Comparison of ENCODE assay signal across 1 cellular context in the genomic region with DNA sequence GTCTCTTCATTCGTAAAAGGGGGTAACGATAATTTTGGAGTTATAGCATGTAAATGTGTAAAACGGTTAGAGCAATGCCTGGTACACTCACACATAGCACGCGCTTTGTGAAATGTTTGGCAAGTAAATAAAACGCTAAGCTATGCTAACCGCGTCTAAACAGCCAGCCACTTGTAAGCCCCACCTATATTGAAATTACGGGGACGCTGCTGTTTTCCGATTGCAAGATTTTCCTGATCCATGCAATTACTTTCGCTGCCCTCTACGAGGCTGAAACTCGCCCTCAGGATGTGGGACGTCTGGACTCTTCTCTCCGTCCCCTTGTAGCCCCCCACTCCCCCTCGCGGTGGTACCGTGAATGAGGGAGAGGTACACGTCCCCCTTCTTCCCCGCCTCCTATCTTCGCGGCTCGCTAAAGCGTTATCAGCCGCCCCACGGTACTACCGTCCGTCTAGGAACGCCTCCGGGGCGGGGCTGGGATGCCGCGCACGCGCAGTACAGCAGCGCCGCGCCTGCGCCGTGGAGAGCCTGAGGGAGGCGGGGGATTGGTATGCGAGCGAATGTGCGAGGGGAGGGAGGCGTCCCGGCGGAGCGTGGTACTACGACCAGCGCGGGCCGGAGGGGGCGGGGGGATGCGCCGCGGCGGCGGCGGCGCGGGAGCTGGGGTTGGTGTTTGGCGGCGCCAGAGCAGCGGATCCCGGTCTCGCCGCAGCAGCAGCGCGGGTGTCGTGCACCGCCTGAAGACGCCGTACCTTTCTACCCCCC.
TF ChIP-seq lines count a peak whose summit lies in the region.

Gene STIM2 (plus strand): TSS at position 685 of the 765 bp plus-strand sequence.

TF ChIP-seq in WTC11, 78 proteins besides CTCF, POLR2A, EP300 and RAD21 (continued from another document):
- TF ChIP-seq, protein P1, sequence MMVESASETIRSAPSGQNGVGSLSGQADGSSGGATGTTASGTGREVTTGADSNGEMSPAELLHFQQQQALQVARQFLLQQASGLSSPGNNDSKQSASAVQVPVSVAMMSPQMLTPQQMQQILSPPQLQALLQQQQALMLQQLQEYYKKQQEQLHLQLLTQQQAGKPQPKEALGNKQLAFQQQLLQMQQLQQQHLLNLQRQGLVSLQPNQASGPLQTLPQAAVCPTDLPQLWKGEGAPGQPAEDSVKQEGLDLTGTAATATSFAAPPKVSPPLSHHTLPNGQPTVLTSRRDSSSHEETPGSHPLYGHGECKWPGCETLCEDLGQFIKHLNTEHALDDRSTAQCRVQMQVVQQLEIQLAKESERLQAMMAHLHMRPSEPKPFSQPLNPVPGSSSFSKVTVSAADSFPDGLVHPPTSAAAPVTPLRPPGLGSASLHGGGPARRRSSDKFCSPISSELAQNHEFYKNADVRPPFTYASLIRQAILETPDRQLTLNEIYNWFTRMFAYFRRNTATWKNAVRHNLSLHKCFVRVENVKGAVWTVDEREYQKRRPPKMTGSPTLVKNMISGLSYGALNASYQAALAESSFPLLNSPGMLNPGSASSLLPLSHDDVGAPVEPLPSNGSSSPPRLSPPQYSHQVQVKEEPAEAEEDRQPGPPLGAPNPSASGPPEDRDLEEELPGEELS (CRISPR knock-in tag; IDR thresholded peaks at IDR 0.05), result peak; percentile 67
- no peak for TF ChIP-seq JAZF1 (CRISPR knock-in tag; IDR thresholded peaks at IDR 0.05)
- peak; percentile 51; the same call in 1 of the 2 replicates for TF ChIP-seq FOXP1 (CRISPR knock-in tag; IDR thresholded peaks at IDR 0.05; ENCODE audit: borderline replicate concordance)
- no peak for TF ChIP-seq NR3C1 (CRISPR knock-in tag; conservative IDR thresholded peaks at IDR 0.05; ENCODE audit: low read depth)
- TF ChIP-seq, protein P2, sequence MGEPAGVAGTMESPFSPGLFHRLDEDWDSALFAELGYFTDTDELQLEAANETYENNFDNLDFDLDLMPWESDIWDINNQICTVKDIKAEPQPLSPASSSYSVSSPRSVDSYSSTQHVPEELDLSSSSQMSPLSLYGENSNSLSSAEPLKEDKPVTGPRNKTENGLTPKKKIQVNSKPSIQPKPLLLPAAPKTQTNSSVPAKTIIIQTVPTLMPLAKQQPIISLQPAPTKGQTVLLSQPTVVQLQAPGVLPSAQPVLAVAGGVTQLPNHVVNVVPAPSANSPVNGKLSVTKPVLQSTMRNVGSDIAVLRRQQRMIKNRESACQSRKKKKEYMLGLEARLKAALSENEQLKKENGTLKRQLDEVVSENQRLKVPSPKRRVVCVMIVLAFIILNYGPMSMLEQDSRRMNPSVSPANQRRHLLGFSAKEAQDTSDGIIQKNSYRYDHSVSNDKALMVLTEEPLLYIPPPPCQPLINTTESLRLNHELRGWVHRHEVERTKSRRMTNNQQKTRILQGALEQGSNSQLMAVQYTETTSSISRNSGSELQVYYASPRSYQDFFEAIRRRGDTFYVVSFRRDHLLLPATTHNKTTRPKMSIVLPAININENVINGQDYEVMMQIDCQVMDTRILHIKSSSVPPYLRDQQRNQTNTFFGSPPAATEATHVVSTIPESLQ (CRISPR knock-in tag; IDR thresholded peaks at IDR 0.05), result no peak
- no peak for TF ChIP-seq E2F1 (CRISPR knock-in tag; IDR thresholded peaks at IDR 0.05)
- no peak for TF ChIP-seq ATF2 (CRISPR knock-in tag; IDR thresholded peaks at IDR 0.05; ENCODE audit: borderline replicate concordance, low read depth)
- peak; percentile 82; the same call in 1 of the 2 replicates for TF ChIP-seq TEAD1 (CRISPR knock-in tag; IDR thresholded peaks at IDR 0.05)
- TF ChIP-seq ERG (CRISPR knock-in tag; IDR thresholded peaks at IDR 0.05), result no peak
- TF ChIP-seq ATF1 (CRISPR knock-in tag; IDR thresholded peaks at IDR 0.05), result no peak
- TF ChIP-seq ZBTB21 (CRISPR knock-in tag; IDR thresholded peaks at IDR 0.05; ENCODE audit: borderline replicate concordance), result peak; percentile 89; the same call in 1 of the 2 replicates
